In genomic region chr6:123888779-123889513, GRCh38 we compare ENCODE assay signal across 16 cellular contexts.
DNase-seq lines count a peak whose midpoint lies in the region; ATAC-seq lines count a peak whose summit lies in the region.
"Had no signal": no experiment of that assay in that cellular context is flagged by ENCODE, and none has a peak within 500 bp of the region (broad histone marks: within the 10 kb centered on the region; RNA-seq: fewer than 3 reads in every experiment).

No MANE protein-coding gene starts in this region.

- H2AFZ ChIP-seq in neuron (ENCODE audit: low read depth, low read length): peak overlapping the region; percentile 34

- H3K36me3 ChIP-seq in neuron (ENCODE audit: insufficient read depth, low read length): no peaks in the 10 kb centered on the region

- DNase-seq in NCI-H2227 (lab: John Stamatoyannopoulos, UW; ENCODE audit: unreplicated experiment) (peak; percentile 77), epithelial cell of prostate (ENCODE audit: low read depth, low spot score) (no peak), NCI-H748 treated with DMSO at 0.1 percent for 48 hours (lab: John Stamatoyannopoulos, UW) (no peak), COR-L47 (lab: John Stamatoyannopoulos, UW) (no peak)
- DNase-seq in activated CD8-positive, alpha-beta memory T cell treated with anti-CD3 and anti-CD28 coated beads for 24 hours: no peak
- DNase-seq: activated CD8-positive, alpha-beta memory T cell treated with anti-CD3 and anti-CD28 coated beads, Interleukin-2, amount 10 ng/mL, durations not matched to agents 7 days and 5 days; activated gamma-delta T cell; Caco-2; HCEC 1CT; NCI-H524 treated with DMSO at 0.1 percent for 48 hours; RPMI8226; stimulated activated CD4-positive, alpha-beta T cell treated with anti-CD3 and anti-CD28 coated beads, Interleukin-15, amount 100 ng/mL, for 24 hours had no signal

- ATAC-seq in HG02798 (IDR thresholded peaks at IDR 0.05; ENCODE audit: poor library complexity, unreplicated experiment) (peak; percentile 42), HG03460 (IDR thresholded peaks at IDR 0.05; ENCODE audit: unreplicated experiment) (no peak)
- ATAC-seq: activated CD8-positive, alpha-beta memory T cell treated with anti-CD3 and anti-CD28 coated beads, Interleukin-2, amount 10 ng/mL, durations not matched to agents 7 days and 5 days had no signal

- H3K4me3 ChIP-seq in neuron (ENCODE audit: low read length): no peak overlapping the region
- H3K4me3 ChIP-seq: coronary artery had no signal

- H3K9me3 ChIP-seq in neuron (ENCODE audit: low read length): no peaks in the 10 kb centered on the region
- H3K9me3 ChIP-seq: Caco-2 had no signal

- H3K27me3 ChIP-seq in neuron (ENCODE audit: insufficient read depth, low read length): no peaks in the 10 kb centered on the region

- peak overlapping the region; percentile 2 for H3K27ac ChIP-seq in epithelial cell of prostate
- H3K27ac ChIP-seq: coronary artery had no signal

- peaks cover 8% of the 10 kb centered on the region for H3K4me1 ChIP-seq in neuron (ENCODE audit: insufficient read depth, low read length)
- H3K4me1 ChIP-seq: Caco-2 had no signal
